ENCODE assay signal across 26 cellular contexts in the genomic region with DNA sequence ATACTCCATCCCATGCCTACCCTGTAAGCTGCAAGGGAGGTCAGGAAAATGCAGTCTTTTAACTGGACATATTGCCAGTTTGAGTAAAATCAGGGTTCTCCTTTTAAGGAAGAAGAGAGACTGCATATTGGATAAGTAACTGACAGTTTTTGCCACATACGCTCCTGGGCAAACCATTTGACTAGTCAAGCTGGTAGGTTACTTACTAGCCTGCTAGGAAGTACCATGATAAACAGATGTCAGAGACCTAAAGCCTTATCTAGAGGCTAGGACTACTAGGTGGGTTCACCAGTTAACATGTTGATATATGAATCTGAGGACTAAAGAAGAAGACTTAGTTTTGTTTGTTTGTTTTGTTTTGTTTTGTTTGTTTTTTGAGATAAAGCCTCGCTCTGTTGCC.
"Had no signal": no experiment of that assay in that cellular context is flagged by ENCODE, and none has a peak within 500 bp of the region (broad histone marks: within the 10 kb centered on the region; RNA-seq: fewer than 3 reads in every experiment).

No MANE protein-coding gene starts in this region.

- FAIRE-seq: endothelial cell of umbilical vein, frontal cortex, pancreas, small intestine had no signal

- H3K4me1 ChIP-seq: right lobe of liver had no signal

- H3K9me3 ChIP-seq: left ventricle myocardium inferior, lower lobe of right lung, neutrophil, pancreas, right lobe of liver, suprapubic skin, transverse colon, upper lobe of right lung, uterus had no signal

- H3K36me3 Mint-ChIP-seq: immature natural killer cell had no signal

- H3K4me3 ChIP-seq: coronary artery, left ventricle myocardium inferior, lower lobe of right lung, pancreas, right lobe of liver, suprapubic skin, transverse colon, upper lobe of right lung, uterus had no signal

- DNase-seq: dermis blood vessel endothelial cell; effector memory CD4-positive, alpha-beta T cell; hypothalamus; immature natural killer cell; islet precursor cell; kidney glomerular epithelial cell; left colon; left ventricle myocardium inferior; lower lobe of right lung; naive thymus-derived CD8-positive, alpha-beta T cell; pancreas; right lobe of liver; small intestine; stimulated activated CD4-positive, alpha-beta T cell treated with anti-CD3 and anti-CD28 coated beads, Interleukin-15, amount 100 ng/mL, for 24 hours; stimulated activated CD4-positive, alpha-beta T cell treated with anti-CD3 and anti-CD28 coated beads, Interleukin-2, amount 100 ng/mL, for 48 hours; stimulated activated naive CD4-positive, alpha-beta T cell; stimulated activated naive CD8-positive, alpha-beta T cell treated with anti-CD3 and anti-CD28 coated beads, Interleukin-15, amount 100 ng/mL, for 72 hours; transverse colon; upper lobe of right lung; uterus had no signal

- H3K9me3 Mint-ChIP-seq: immature natural killer cell; naive thymus-derived CD8-positive, alpha-beta T cell; neural crest cell; stimulated activated naive CD8-positive, alpha-beta T cell treated with anti-CD3 and anti-CD28 coated beads, Interleukin-15, amount 100 ng/mL, for 72 hours had no signal

- H3K27me3 Mint-ChIP-seq: naive thymus-derived CD8-positive, alpha-beta T cell; stimulated activated naive CD8-positive, alpha-beta T cell treated with anti-CD3 and anti-CD28 coated beads, Interleukin-15, amount 100 ng/mL, for 72 hours had no signal

- H3K4me3 Mint-ChIP-seq: immature natural killer cell; naive thymus-derived CD8-positive, alpha-beta T cell; neural crest cell had no signal

- H3K27me3 ChIP-seq: neutrophil, pancreas, right lobe of liver, suprapubic skin, transverse colon, upper lobe of right lung, uterus had no signal

- H3K36me3 ChIP-seq: left ventricle myocardium inferior, lower lobe of right lung, neutrophil, pancreas, right lobe of liver, suprapubic skin, transverse colon, upper lobe of right lung, uterus had no signal

- H3K27ac ChIP-seq: coronary artery, left ventricle myocardium inferior, pancreas, right lobe of liver, upper lobe of right lung, uterus had no signal

- ATAC-seq: left colon; lower lobe of right lung; naive thymus-derived CD8-positive, alpha-beta T cell; pancreas; right lobe of liver; stimulated activated naive CD8-positive, alpha-beta T cell treated with anti-CD3 and anti-CD28 coated beads, Interleukin-15, amount 100 ng/mL, for 72 hours; upper lobe of right lung had no signal

- H3K27ac Mint-ChIP-seq: stimulated activated naive CD8-positive, alpha-beta T cell treated with anti-CD3 and anti-CD28 coated beads, Interleukin-15, amount 100 ng/mL, for 72 hours had no signal
